ENCODE assay signal across 22 cellular contexts in the genomic region with DNA sequence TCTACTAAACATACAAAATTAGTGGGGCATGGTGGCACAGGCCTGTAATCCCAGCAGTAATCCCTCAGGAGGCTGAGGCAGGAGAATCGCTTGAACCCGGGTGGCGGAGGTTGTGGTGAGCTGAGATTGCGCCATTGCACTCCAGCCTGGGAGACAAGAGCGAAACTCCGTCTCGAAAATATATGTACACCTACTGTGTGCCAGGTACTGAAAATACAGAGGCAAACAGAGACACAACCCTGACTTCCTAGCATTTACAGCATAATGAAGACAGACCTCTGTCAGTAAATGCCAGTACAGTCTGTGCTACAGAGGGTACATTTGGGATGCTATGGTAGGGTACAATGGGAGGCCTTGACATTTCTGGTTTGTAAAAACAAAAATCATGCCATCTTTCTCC.
DNase-seq lines count a peak whose midpoint lies in the region; ATAC-seq, FAIRE-seq and TF ChIP-seq lines count a peak whose summit lies in the region.
"Had no signal": no experiment of that assay in that cellular context is flagged by ENCODE, and none has a peak within 500 bp of the region (broad histone marks: within the 10 kb centered on the region; RNA-seq: fewer than 3 reads in every experiment).

No MANE protein-coding gene starts in this region.

- no peak for FAIRE-seq in A549 (lab: Jason Lieb, UNC)
- FAIRE-seq: GM18507 had no signal

- H2BK120ac ChIP-seq in mesenchymal stem cell (ENCODE audit: low read depth, low read length): no peak overlapping the region

- H2BK12ac ChIP-seq in mesenchymal stem cell (ENCODE audit: low read length in 2 of 2): no peak overlapping the region

- H3K36me3 ChIP-seq in HUES6 (ENCODE audit: control insufficient read depth, insufficient read depth, low read length) (no peaks in the 10 kb centered on the region), iPS-18a (ENCODE audit: control insufficient read depth, low read depth, low read length) (no peaks in the 10 kb centered on the region), neutrophil (no peaks in the 10 kb centered on the region), heart right ventricle (no peaks in the 10 kb centered on the region), mesenchymal stem cell (ENCODE audit: control insufficient read depth in 1 of 2, insufficient read depth in 2 of 2, low read depth in 1 of 2, low read length in 2 of 2) (peaks cover 0 to 44% of the 10 kb centered on the region in 2 experiments)
- H3K36me3 ChIP-seq: BLaER1 treated with 17β-estradiol and CSF1 and Interleukin-3, amounts not matched to agents 10 nM and 100 nM; MG63; SJCRH30 had no signal

- H3K14ac ChIP-seq in mesenchymal stem cell (ENCODE audit: low read length in 2 of 2): no peak overlapping the region

- H3K9me3 Mint-ChIP-seq in endothelial cell (ENCODE audit: unreplicated experiment): no peaks in the 10 kb centered on the region
- H3K9me3 Mint-ChIP-seq: CD4-positive, alpha-beta T cell had no signal

- ATAC-seq in A549: peak in 1 of 2 experiments; percentile 2; a peak in 2 of 6 replicates
- ATAC-seq in heart right ventricle: no peak
- ATAC-seq: PC-3, Right ventricle myocardium inferior, SK-N-SH treated with all-trans-retinoic acid at 6 μM for 48 hours had no signal

- no peaks in the 10 kb centered on the region for H3K79me1 ChIP-seq in mesenchymal stem cell (replicated peaks; ENCODE audit: low read length, poor library complexity, severe bottlenecking)

- H3K4me1 ChIP-seq in A549 (peaks cover 58% of the 10 kb centered on the region), HUES6 (ENCODE audit: control insufficient read depth, insufficient read depth, low read length) (peaks cover 67% of the 10 kb centered on the region), iPS-18a (ENCODE audit: control insufficient read depth, low read depth, low read length) (peaks cover 36% of the 10 kb centered on the region), neutrophil (ENCODE audit: control insufficient read depth in 1 of 2, insufficient read depth in 1 of 2, low read depth in 1 of 2, low read length in 1 of 2) (peaks cover 51 to 63% of the 10 kb centered on the region in 2 experiments), heart right ventricle (peaks cover 0 to 12% (median 6%) of the 10 kb centered on the region in 9 donors), mesenchymal stem cell (ENCODE audit: control insufficient read depth, insufficient read depth, low read depth, low read length) (peaks cover 2% of the 10 kb centered on the region)

- POLR2A ChIA-PET in A549 (lab: Yijun Ruan, JAX): no interaction called here

- no peak for TF ChIP-seq POLR2A in A549 (IDR thresholded peaks at IDR 0.05; ENCODE audit: low read length)

- peak overlapping the region; percentile 46 for H3K4me2 ChIP-seq in A549
- no peak overlapping the region for H3K4me2 ChIP-seq in mesenchymal stem cell (ENCODE audit: low read length, poor library complexity, severe bottlenecking)
- H3K4me2 ChIP-seq: BLaER1 treated with 17β-estradiol and CSF1 and Interleukin-3, amounts not matched to agents 10 nM and 100 nM had no signal

- no peak overlapping the region for H3K23ac ChIP-seq in mesenchymal stem cell (ENCODE audit: low read length in 2 of 2)

- intact Hi-C loops in heart right ventricle (cut with DNase I): loop anchor here in 6 of 10 donors (5.0 to 10.0 kb wide), 3 partner anchors 163 to 198 kb away; no protein-coding TSS in a partner anchor

- no peak overlapping the region for H3K18ac ChIP-seq in mesenchymal stem cell (ENCODE audit: low read depth in 1 of 2, low read length in 2 of 2)

- whole genome bisulfite sequencing in A549 (ENCODE audit: missing lambda C conversion rate): 92% methylated on average over 7 of the region's 7 CpGs
- WGBS in heart right ventricle, 2 donors: 82 to 92% methylated on average over 7 of the region's 7 CpGs
- WGBS in mesenchymal stem cell: over 99% methylated on average over 7 of the region's 7 CpGs

- peaks cover 4% of the 10 kb centered on the region for H3K27me3 Mint-ChIP-seq in endothelial cell (ENCODE audit: unreplicated experiment)
- H3K27me3 Mint-ChIP-seq: CD4-positive, alpha-beta T cell had no signal

- H3K9me3 ChIP-seq in A549 (no peaks in the 10 kb centered on the region), HUES6 (ENCODE audit: control insufficient read depth, insufficient read depth, low read depth, low read length) (no peaks in the 10 kb centered on the region), iPS-18a (ENCODE audit: control insufficient read depth, low read depth, low read length) (no peaks in the 10 kb centered on the region), neutrophil (no peaks in the 10 kb centered on the region), heart right ventricle (peaks cover 0 to 9% (median 0%) of the 10 kb centered on the region in 11 donors), mesenchymal stem cell (ENCODE audit: control insufficient read depth, low read length) (no peaks in the 10 kb centered on the region)
- H3K9me3 ChIP-seq: BLaER1 treated with 17β-estradiol and CSF1 and Interleukin-3, amounts not matched to agents 10 nM and 100 nM; MG63; SJCRH30 had no signal

- no peak overlapping the region for H4K91ac ChIP-seq in mesenchymal stem cell (ENCODE audit: low read length)

- H3K36me3 Mint-ChIP-seq in endothelial cell (ENCODE audit: low read depth, unreplicated experiment): no peaks in the 10 kb centered on the region

- no peak overlapping the region for H2AK5ac ChIP-seq in mesenchymal stem cell (ENCODE audit: low read length, severe bottlenecking)

- no peak overlapping the region for H2AFZ ChIP-seq in mesenchymal stem cell (ENCODE audit: low read depth, low read length)

- peak overlapping the region; percentile 52 for H3K9ac ChIP-seq in HUES6 (ENCODE audit: low read length)
- peak overlapping the region; percentile 50 for H3K9ac ChIP-seq in iPS-18a (ENCODE audit: low read length)
- no peak overlapping the region for H3K9ac ChIP-seq in mesenchymal stem cell (ENCODE audit: low read length)
- H3K9ac ChIP-seq: BLaER1 treated with 17β-estradiol and CSF1 and Interleukin-3, amounts not matched to agents 10 nM and 100 nM had no signal

- TF ChIP-seq EP300 in A549 (IDR thresholded peaks at IDR 0.05): no peak

- H3K4me3 ChIP-seq in A549: no peak overlapping the region
- H3K4me3 ChIP-seq in HUES6 (ENCODE audit: low read depth, low read length): peak overlapping the region; percentile 29; the same call in 1 of the 2 replicates
- no peak overlapping the region for H3K4me3 ChIP-seq in iPS-18a (ENCODE audit: low read length)
- H3K4me3 ChIP-seq in neutrophil (ENCODE audit: low read depth in 1 of 2, low read length in 1 of 2): no peak overlapping the region
- H3K4me3 ChIP-seq in heart right ventricle: no peak overlapping the region
- H3K4me3 ChIP-seq in mesenchymal stem cell (ENCODE audit: insufficient read depth in 1 of 2, low read depth in 1 of 2, low read length in 2 of 2): no peak overlapping the region
- H3K4me3 ChIP-seq: BLaER1 treated with 17β-estradiol and CSF1 and Interleukin-3, amounts not matched to agents 10 nM and 100 nM; MG63; SJCRH30 had no signal

- H3K27ac ChIP-seq in A549 (peak overlapping the region; percentile 4 to 38; a peak in 3 of 6 replicates), HUES6 (ENCODE audit: low read depth, low read length) (peak overlapping the region; percentile 91), iPS-18a (ENCODE audit: low read length) (peak overlapping the region; percentile 59), neutrophil (peak overlapping the region; percentile 71), heart right ventricle (no peak overlapping the region), mesenchymal stem cell (ENCODE audit: low read length, poor library complexity, severe bottlenecking) (no peak overlapping the region)
- H3K27ac ChIP-seq: BLaER1 treated with 17β-estradiol and CSF1 and Interleukin-3, amounts not matched to agents 10 nM and 100 nM; SJCRH30 had no signal

- H3K27ac Mint-ChIP-seq in endothelial cell (ENCODE audit: unreplicated experiment): no peak overlapping the region
- H3K27ac Mint-ChIP-seq: CD4-positive, alpha-beta T cell had no signal

- no peak for DNase-seq in A549 (ENCODE audit: low read depth in 1 of 2, low spot score in 1 of 2)
- DNase-seq in endothelial cell (ENCODE audit: low spot score): no peak
- no peak for DNase-seq in heart right ventricle
- DNase-seq in mesenchymal stem cell: no peak
- DNase-seq: AML-193; CD4-positive, alpha-beta T cell; IMR-90; KG1; MG63; NCI-H2029; NCI-H446 treated with DMSO at 0.1 percent for 48 hours; NCI-H82; NK-92 treated with Interleukin-12 subunit alpha and Interleukin-12 subunit beta, amount 100 ng/mL, for 24 hours; PC-3; SJCRH30 had no signal

- no peak overlapping the region for H3K4ac ChIP-seq in mesenchymal stem cell (ENCODE audit: low read depth in 1 of 2, low read length in 2 of 2)

- H3K4me3 Mint-ChIP-seq in endothelial cell (ENCODE audit: unreplicated experiment): no peak overlapping the region
- H3K4me3 Mint-ChIP-seq: CD4-positive, alpha-beta T cell had no signal

- TF ChIP-seq CTCF in A549 (IDR thresholded peaks at IDR 0.05) (no peak), neutrophil (IDR thresholded peaks at IDR 0.05) (no peak), endothelial cell (IDR thresholded peaks at IDR 0.05; ENCODE audit: unreplicated experiment) (no peak), heart right ventricle (IDR thresholded peaks at IDR 0.05) (no peak)

- no peak overlapping the region for H4K8ac ChIP-seq in mesenchymal stem cell (ENCODE audit: low read length)

- no peak for TF ChIP-seq RAD21 in A549 (conservative IDR thresholded peaks at IDR 0.05 in 1 of 2, IDR thresholded peaks at IDR 0.05 in 1 of 2)

- CTCF ChIA-PET in A549 (lab: Yijun Ruan, JAX): interaction anchor here (1.6 to 6.8 kb wide), 5 partner anchors 7 to 274 kb away, joined by 3 to 133 read pairs (median 6); a partner anchor contains a TSS

- no peak overlapping the region for H2BK15ac ChIP-seq in mesenchymal stem cell (ENCODE audit: low read depth, poor library complexity, severe bottlenecking)

- peaks cover 26% of the 10 kb centered on the region for H3K4me1 Mint-ChIP-seq in endothelial cell (ENCODE audit: unreplicated experiment)

- H3K27me3 ChIP-seq in HUES6 (ENCODE audit: control insufficient read depth, insufficient read depth, low read length) (peaks cover 6% of the 10 kb centered on the region; the same call in 1 of the 2 replicates), iPS-18a (ENCODE audit: control insufficient read depth, insufficient read depth, low read length) (no peaks in the 10 kb centered on the region), neutrophil (no peaks in the 10 kb centered on the region), heart right ventricle (no peaks in the 10 kb centered on the region), mesenchymal stem cell (ENCODE audit: control insufficient read depth in 1 of 2, insufficient read depth in 1 of 2, low read length in 2 of 2) (no peaks in the 10 kb centered on the region)
- H3K27me3 ChIP-seq: BLaER1 treated with 17β-estradiol and CSF1 and Interleukin-3, amounts not matched to agents 10 nM and 100 nM; MG63; SJCRH30 had no signal

- no peak overlapping the region for H2BK5ac ChIP-seq in mesenchymal stem cell (ENCODE audit: low read depth, low read length, poor library complexity, severe bottlenecking)

TF ChIP-seq in A549, 52 proteins besides CTCF, POLR2A, EP300 and RAD21:
- TF ChIP-seq ZC3H11A (IDR thresholded peaks at IDR 0.05) (no peak), CEBPB (IDR thresholded peaks at IDR 0.05) (0 out of 4 replicates have a peak, but pooled peaks of 1 of the 2 experiments have one; percentile 20)

Comparison
In these comparisons a context has a peak if more than half of its experiments do, and no peak if none do; other contexts are left out.
1. H3K27ac ChIP-seq: peak in A549 (2 of 2), HUES6 (single experiment), iPS-18a (single experiment) and neutrophil (single experiment); none in heart right ventricle (0 of 10) and mesenchymal stem cell (single experiment).